In genomic region chr10:24451325-24451820, GRCh38 we compare ENCODE assay signal across 2 cellular contexts.
TF ChIP-seq lines count a peak whose summit lies in the region.

No MANE protein-coding gene starts in this region.

TF ChIP-seq in GM23338, 12 proteins besides CTCF, POLR2A, EP300 and RAD21:
- no peak for TF ChIP-seq REST (IDR thresholded peaks at IDR 0.05; ENCODE audit: unreplicated experiment)
- TF ChIP-seq JUNB (IDR thresholded peaks at IDR 0.05; ENCODE audit: unreplicated experiment): no peak

TF ChIP-seq in H1, 55 proteins besides CTCF, POLR2A, EP300 and RAD21:
- TF ChIP-seq, protein P1, sequence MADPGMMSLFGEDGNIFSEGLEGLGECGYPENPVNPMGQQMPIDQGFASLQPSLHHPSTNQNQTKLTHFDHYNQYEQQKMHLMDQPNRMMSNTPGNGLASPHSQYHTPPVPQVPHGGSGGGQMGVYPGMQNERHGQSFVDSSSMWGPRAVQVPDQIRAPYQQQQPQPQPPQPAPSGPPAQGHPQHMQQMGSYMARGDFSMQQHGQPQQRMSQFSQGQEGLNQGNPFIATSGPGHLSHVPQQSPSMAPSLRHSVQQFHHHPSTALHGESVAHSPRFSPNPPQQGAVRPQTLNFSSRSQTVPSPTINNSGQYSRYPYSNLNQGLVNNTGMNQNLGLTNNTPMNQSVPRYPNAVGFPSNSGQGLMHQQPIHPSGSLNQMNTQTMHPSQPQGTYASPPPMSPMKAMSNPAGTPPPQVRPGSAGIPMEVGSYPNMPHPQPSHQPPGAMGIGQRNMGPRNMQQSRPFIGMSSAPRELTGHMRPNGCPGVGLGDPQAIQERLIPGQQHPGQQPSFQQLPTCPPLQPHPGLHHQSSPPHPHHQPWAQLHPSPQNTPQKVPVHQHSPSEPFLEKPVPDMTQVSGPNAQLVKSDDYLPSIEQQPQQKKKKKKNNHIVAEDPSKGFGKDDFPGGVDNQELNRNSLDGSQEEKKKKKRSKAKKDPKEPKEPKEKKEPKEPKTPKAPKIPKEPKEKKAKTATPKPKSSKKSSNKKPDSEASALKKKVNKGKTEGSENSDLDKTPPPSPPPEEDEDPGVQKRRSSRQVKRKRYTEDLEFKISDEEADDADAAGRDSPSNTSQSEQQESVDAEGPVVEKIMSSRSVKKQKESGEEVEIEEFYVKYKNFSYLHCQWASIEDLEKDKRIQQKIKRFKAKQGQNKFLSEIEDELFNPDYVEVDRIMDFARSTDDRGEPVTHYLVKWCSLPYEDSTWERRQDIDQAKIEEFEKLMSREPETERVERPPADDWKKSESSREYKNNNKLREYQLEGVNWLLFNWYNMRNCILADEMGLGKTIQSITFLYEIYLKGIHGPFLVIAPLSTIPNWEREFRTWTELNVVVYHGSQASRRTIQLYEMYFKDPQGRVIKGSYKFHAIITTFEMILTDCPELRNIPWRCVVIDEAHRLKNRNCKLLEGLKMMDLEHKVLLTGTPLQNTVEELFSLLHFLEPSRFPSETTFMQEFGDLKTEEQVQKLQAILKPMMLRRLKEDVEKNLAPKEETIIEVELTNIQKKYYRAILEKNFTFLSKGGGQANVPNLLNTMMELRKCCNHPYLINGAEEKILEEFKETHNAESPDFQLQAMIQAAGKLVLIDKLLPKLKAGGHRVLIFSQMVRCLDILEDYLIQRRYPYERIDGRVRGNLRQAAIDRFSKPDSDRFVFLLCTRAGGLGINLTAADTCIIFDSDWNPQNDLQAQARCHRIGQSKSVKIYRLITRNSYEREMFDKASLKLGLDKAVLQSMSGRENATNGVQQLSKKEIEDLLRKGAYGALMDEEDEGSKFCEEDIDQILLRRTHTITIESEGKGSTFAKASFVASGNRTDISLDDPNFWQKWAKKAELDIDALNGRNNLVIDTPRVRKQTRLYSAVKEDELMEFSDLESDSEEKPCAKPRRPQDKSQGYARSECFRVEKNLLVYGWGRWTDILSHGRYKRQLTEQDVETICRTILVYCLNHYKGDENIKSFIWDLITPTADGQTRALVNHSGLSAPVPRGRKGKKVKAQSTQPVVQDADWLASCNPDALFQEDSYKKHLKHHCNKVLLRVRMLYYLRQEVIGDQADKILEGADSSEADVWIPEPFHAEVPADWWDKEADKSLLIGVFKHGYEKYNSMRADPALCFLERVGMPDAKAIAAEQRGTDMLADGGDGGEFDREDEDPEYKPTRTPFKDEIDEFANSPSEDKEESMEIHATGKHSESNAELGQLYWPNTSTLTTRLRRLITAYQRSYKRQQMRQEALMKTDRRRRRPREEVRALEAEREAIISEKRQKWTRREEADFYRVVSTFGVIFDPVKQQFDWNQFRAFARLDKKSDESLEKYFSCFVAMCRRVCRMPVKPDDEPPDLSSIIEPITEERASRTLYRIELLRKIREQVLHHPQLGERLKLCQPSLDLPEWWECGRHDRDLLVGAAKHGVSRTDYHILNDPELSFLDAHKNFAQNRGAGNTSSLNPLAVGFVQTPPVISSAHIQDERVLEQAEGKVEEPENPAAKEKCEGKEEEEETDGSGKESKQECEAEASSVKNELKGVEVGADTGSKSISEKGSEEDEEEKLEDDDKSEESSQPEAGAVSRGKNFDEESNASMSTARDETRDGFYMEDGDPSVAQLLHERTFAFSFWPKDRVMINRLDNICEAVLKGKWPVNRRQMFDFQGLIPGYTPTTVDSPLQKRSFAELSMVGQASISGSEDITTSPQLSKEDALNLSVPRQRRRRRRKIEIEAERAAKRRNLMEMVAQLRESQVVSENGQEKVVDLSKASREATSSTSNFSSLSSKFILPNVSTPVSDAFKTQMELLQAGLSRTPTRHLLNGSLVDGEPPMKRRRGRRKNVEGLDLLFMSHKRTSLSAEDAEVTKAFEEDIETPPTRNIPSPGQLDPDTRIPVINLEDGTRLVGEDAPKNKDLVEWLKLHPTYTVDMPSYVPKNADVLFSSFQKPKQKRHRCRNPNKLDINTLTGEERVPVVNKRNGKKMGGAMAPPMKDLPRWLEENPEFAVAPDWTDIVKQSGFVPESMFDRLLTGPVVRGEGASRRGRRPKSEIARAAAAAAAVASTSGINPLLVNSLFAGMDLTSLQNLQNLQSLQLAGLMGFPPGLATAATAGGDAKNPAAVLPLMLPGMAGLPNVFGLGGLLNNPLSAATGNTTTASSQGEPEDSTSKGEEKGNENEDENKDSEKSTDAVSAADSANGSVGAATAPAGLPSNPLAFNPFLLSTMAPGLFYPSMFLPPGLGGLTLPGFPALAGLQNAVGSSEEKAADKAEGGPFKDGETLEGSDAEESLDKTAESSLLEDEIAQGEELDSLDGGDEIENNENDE (IDR thresholded peaks at IDR 0.05; ENCODE audit: insufficient replicate concordance, low read length): no peak
- peak; percentile 47; the same call in 1 of the 2 replicates for TF ChIP-seq POLR2AphosphoS5 (IDR thresholded peaks at IDR 0.05; ENCODE audit: low read depth, low read length)
